Comparison of ENCODE assay signal across 1 cellular context in genomic region chr20:16119909-16120308, GRCh38.
A peak's percentile ranks its signal among the peaks of the same experiment; 100 is the strongest.
TF ChIP-seq lines count a peak whose summit lies in the region.

No MANE protein-coding gene starts in this region.

TF ChIP-seq in HepG2, 621 proteins besides CTCF, POLR2A, EP300 and RAD21 (continued from another document and continues in another):
- no peak for TF ChIP-seq TOE1 (CRISPR knock-in tag; IDR thresholded peaks at IDR 0.05)
- TF ChIP-seq ZNF883 (CRISPR knock-in tag; IDR thresholded peaks at IDR 0.05; ENCODE audit: not compliant biosample characterization) = no peak
- peak; percentile 65 for TF ChIP-seq PHF21A (CRISPR knock-in tag; IDR thresholded peaks at IDR 0.05)
- TF ChIP-seq CREB3 (CRISPR knock-in tag; IDR thresholded peaks at IDR 0.05) = no peak
- TF ChIP-seq ZNF775 (CRISPR knock-in tag; IDR thresholded peaks at IDR 0.05; ENCODE audit: borderline replicate concordance) = no peak
- peak; percentile 67 for TF ChIP-seq NCOA2 (CRISPR knock-in tag; IDR thresholded peaks at IDR 0.05)
- TF ChIP-seq ETS1 (CRISPR knock-in tag; IDR thresholded peaks at IDR 0.05) = no peak
- TF ChIP-seq MEIS1 (CRISPR knock-in tag; IDR thresholded peaks at IDR 0.05; ENCODE audit: borderline replicate concordance) = no peak
- TF ChIP-seq ZNF720 (CRISPR knock-in tag; IDR thresholded peaks at IDR 0.05) = no peak
- TF ChIP-seq ZBTB34 (CRISPR knock-in tag; IDR thresholded peaks at IDR 0.05) = no peak
- TF ChIP-seq RARA (CRISPR knock-in tag; IDR thresholded peaks at IDR 0.05) = peak; percentile 79
- no peak for TF ChIP-seq ZNF407 (CRISPR knock-in tag; IDR thresholded peaks at IDR 0.05; ENCODE audit: not compliant biosample characterization)
- no peak for TF ChIP-seq JUNB (CRISPR knock-in tag; IDR thresholded peaks at IDR 0.05; ENCODE audit: borderline replicate concordance)
- peak; percentile 78 for TF ChIP-seq SOX5 (CRISPR knock-in tag; IDR thresholded peaks at IDR 0.05; ENCODE audit: borderline replicate concordance)
- no peak for TF ChIP-seq ZBTB37 (CRISPR knock-in tag; IDR thresholded peaks at IDR 0.05)
- no peak for TF ChIP-seq ZNF263 (CRISPR knock-in tag; IDR thresholded peaks at IDR 0.05)
- no peak for TF ChIP-seq SUZ12 (IDR thresholded peaks at IDR 0.05; ENCODE audit: low read depth, low read length)
- TF ChIP-seq ZNF616 (CRISPR knock-in tag; IDR thresholded peaks at IDR 0.05; ENCODE audit: low read depth) = no peak
- no peak for TF ChIP-seq ZBTB46 (CRISPR knock-in tag; IDR thresholded peaks at IDR 0.05; ENCODE audit: borderline replicate concordance)
- no peak for TF ChIP-seq ADNP (CRISPR knock-in tag; IDR thresholded peaks at IDR 0.05)
- TF ChIP-seq ONECUT2 (CRISPR knock-in tag; IDR thresholded peaks at IDR 0.05) = no peak
- no peak for TF ChIP-seq YY1 (IDR thresholded peaks at IDR 0.05; ENCODE audit: insufficient read depth, insufficient replicate concordance, low read depth, low read length)
- TF ChIP-seq REXO4 (CRISPR knock-in tag; IDR thresholded peaks at IDR 0.05; ENCODE audit: borderline replicate concordance) = no peak
- TF ChIP-seq ZFP1 (CRISPR knock-in tag; IDR thresholded peaks at IDR 0.05) = no peak
- TF ChIP-seq MXD1 (CRISPR knock-in tag; IDR thresholded peaks at IDR 0.05) = no peak
- peak; percentile 60; the same call in 1 of the 2 replicates for TF ChIP-seq ZMYM4 (CRISPR knock-in tag; IDR thresholded peaks at IDR 0.05)
- TF ChIP-seq ZNF746 (CRISPR knock-in tag; IDR thresholded peaks at IDR 0.05) = no peak
- TF ChIP-seq TBL1XR1 (IDR thresholded peaks at IDR 0.05; ENCODE audit: borderline replicate concordance, low read length, partially characterized antibody) = no peak
- no peak for TF ChIP-seq ZNF552 (CRISPR knock-in tag; IDR thresholded peaks at IDR 0.05; ENCODE audit: borderline replicate concordance)
- no peak for TF ChIP-seq RARG (CRISPR knock-in tag; IDR thresholded peaks at IDR 0.05; ENCODE audit: low read depth)
- no peak for TF ChIP-seq NFE2L2 (IDR thresholded peaks at IDR 0.05; ENCODE audit: low read length)
- TF ChIP-seq ZBTB20 (CRISPR knock-in tag; IDR thresholded peaks at IDR 0.05; ENCODE audit: borderline replicate concordance, low read depth) = 0 out of 2 replicates have a peak, but pooled peaks have one; percentile 31
- TF ChIP-seq ZNF576 (CRISPR knock-in tag; IDR thresholded peaks at IDR 0.05) = no peak
- no peak for TF ChIP-seq RNF219 (CRISPR knock-in tag; IDR thresholded peaks at IDR 0.05)
- no peak for TF ChIP-seq TAF1 (CRISPR knock-in tag; IDR thresholded peaks at IDR 0.05)
- TF ChIP-seq ZUFSP (CRISPR knock-in tag; IDR thresholded peaks at IDR 0.05; ENCODE audit: borderline replicate concordance) = no peak
- no peak for TF ChIP-seq ZNF629 (CRISPR knock-in tag; conservative IDR thresholded peaks at IDR 0.05)
- no peak for TF ChIP-seq CERS6 (CRISPR knock-in tag; IDR thresholded peaks at IDR 0.05)
- TF ChIP-seq HNF4A (CRISPR knock-in tag; IDR thresholded peaks at IDR 0.05) = peak; percentile 73
- peak; percentile 27; the same call in 1 of the 2 replicates for TF ChIP-seq TBX2 (CRISPR knock-in tag; IDR thresholded peaks at IDR 0.05; ENCODE audit: borderline replicate concordance)
- TF ChIP-seq KDM5B (CRISPR knock-in tag; IDR thresholded peaks at IDR 0.05; ENCODE audit: borderline replicate concordance) = no peak
